28 cellular contexts compared by ENCODE assay signal in the genomic region with DNA sequence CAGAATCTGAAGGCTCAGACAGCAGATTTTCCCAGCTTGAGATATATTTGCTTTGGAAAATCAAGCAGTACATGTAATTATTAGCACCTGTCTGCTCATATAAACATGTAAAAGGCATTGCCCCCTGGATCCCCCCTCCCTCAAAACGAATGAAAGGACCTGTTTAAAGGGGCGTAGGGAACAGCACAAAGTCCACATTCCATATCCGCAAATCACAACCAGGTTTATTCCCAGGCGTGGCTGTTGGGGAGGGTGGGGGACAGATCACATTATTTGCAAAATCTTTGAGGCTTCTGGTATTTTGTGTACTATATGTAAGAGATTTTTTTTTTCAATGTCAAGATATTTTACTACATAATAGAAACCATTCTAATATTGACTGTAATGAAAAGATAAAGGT. TPM values are rescaled to one million over a fixed set of nuclear protein-coding genes. Genes with fewer than 3 reads are reported as not detected.
"Had no signal": no experiment of that assay in that cellular context is flagged by ENCODE, and none has a peak within 500 bp of the region (broad histone marks: within the 10 kb centered on the region; RNA-seq: fewer than 3 reads in every experiment).

No MANE protein-coding gene starts in this region.

- H3K4me3 ChIP-seq: lower lobe of right lung, pancreas, prostate gland, sigmoid colon, smooth muscle cell, tibial nerve, uterus had no signal

- FAIRE-seq: islet of Langerhans, pancreas had no signal

- H3K27ac ChIP-seq: lower lobe of right lung, pancreas, prostate gland, sigmoid colon, tibial nerve, uterus had no signal

- H3K36me3 ChIP-seq: prostate gland, uterus had no signal

- H3K27me3 ChIP-seq: pancreas, sigmoid colon, tibial nerve, uterus had no signal

- DNase-seq: hypothalamus; immature natural killer cell; left ventricle myocardium superior; mammary epithelial cell; mesenchymal stem cell; naive thymus-derived CD8-positive, alpha-beta T cell; nucleus accumbens; retina; stimulated activated CD4-positive, alpha-beta T cell treated with anti-CD3 and anti-CD28 coated beads, Interleukin-12 subunit alpha, Interleukin-12 subunit beta, amount 100 ng/mL, for 4 hours; stimulated activated CD4-positive, alpha-beta T cell treated with anti-CD3 and anti-CD28 coated beads, Interleukin-4, amount 100 ng/mL, for 24 hours; stimulated activated naive CD4-positive, alpha-beta T cell; stimulated activated naive CD8-positive, alpha-beta T cell treated with anti-CD3 and anti-CD28 coated beads, Interleukin-15, amount 100 ng/mL, for 72 hours; substantia nigra; uterus had no signal

- H3K4me1 ChIP-seq: lower lobe of right lung, pancreas, prostate gland, sigmoid colon, tibial nerve, uterus had no signal

- H3K9me3 ChIP-seq: lower lobe of right lung, pancreas, prostate gland, sigmoid colon, tibial nerve, uterus had no signal

RNA-seq across cellular contexts. Expression of a gene that starts 12.2 kb away (rescaled TPM):
- polyA plus RNA-seq: naive thymus-derived CD8-positive, alpha-beta T cell had no signal

RNA-seq across cellular contexts. Expression of a gene that starts 29.5 kb away (rescaled TPM):
- total RNA-seq: kidney epithelial cell; left ventricle myocardium superior; lower lobe of right lung; mammary epithelial cell; mucosa of gallbladder; naive thymus-derived CD8-positive, alpha-beta T cell; neural crest cell; osteoblast; pancreas; prostate gland; sigmoid colon; temporal lobe; tibial nerve; ureter had no signal
- polyA plus RNA-seq: immature natural killer cell; mammary epithelial cell; naive thymus-derived CD8-positive, alpha-beta T cell; pancreas; right cardiac atrium had no signal

RNA-seq across cellular contexts. Expression of a gene that starts 54.2 kb away (rescaled TPM):
- total RNA-seq: kidney epithelial cell; left ventricle myocardium superior; lower lobe of right lung; mammary epithelial cell; mucosa of gallbladder; naive thymus-derived CD8-positive, alpha-beta T cell; neural crest cell; osteoblast; pancreas; right cardiac atrium; sigmoid colon; smooth muscle cell; temporal lobe; tibial nerve; ureter; uterus had no signal
- polyA plus RNA-seq: immature natural killer cell; mammary epithelial cell; naive thymus-derived CD8-positive, alpha-beta T cell; pancreas; right cardiac atrium; sigmoid colon had no signal
